In genomic region chr2:128425731-128426620, GRCh38 we compare ENCODE assay signal across 13 cellular contexts.
DNase-seq lines count a peak whose midpoint lies in the region; ATAC-seq and TF ChIP-seq lines count a peak whose summit lies in the region.
"Had no signal": no experiment of that assay in that cellular context is flagged by ENCODE, and none has a peak within 500 bp of the region (broad histone marks: within the 10 kb centered on the region; RNA-seq: fewer than 3 reads in every experiment).

No MANE protein-coding gene starts in this region.

- H2AFZ ChIP-seq in trophoblast cell (ENCODE audit: insufficient read depth, low read length, poor library complexity) = no peak overlapping the region

- H3K36me3 ChIP-seq in MG63 (no peaks in the 10 kb centered on the region), endodermal cell (ENCODE audit: control insufficient read depth, insufficient read depth, low read length) (no peaks in the 10 kb centered on the region), trophoblast cell (ENCODE audit: control insufficient read depth in 1 of 2, insufficient read depth in 2 of 2, low read length in 2 of 2) (no peaks in the 10 kb centered on the region)
- H3K36me3 ChIP-seq: tibial artery had no signal

- H3K23ac ChIP-seq in trophoblast cell (ENCODE audit: low read length) = peak overlapping the region; percentile 31

- no peak overlapping the region for H2AK5ac ChIP-seq in trophoblast cell (ENCODE audit: low read length)

- H3K4ac ChIP-seq in trophoblast cell (ENCODE audit: low read depth, low read length) = no peak overlapping the region

- peaks cover 12% of the 10 kb centered on the region for H3K4me1 ChIP-seq in endodermal cell (ENCODE audit: control insufficient read depth, insufficient read depth, low read length)
- H3K4me1 ChIP-seq in trophoblast cell (ENCODE audit: control insufficient read depth in 1 of 2, insufficient read depth in 2 of 2, low read length in 2 of 2) = no peaks in the 10 kb centered on the region
- H3K4me1 ChIP-seq: psoas muscle had no signal

- no peak overlapping the region for H4K12ac ChIP-seq in trophoblast cell (ENCODE audit: low read depth, low read length)

- H3K27me3 Mint-ChIP-seq in endodermal cell (ENCODE audit: insufficient read depth) = peaks cover 8% of the 10 kb centered on the region

- H3K27ac Mint-ChIP-seq in endodermal cell = peak overlapping the region; percentile 76
- H3K27ac Mint-ChIP-seq: activated naive CD4-positive, alpha-beta T cell treated with anti-CD3 and anti-CD28 coated beads, Interleukin-2, amount 50 U/mL, for 72 hours; WTC11 had no signal

- H3K27ac ChIP-seq in endodermal cell (ENCODE audit: low read depth, low read length) = no peak overlapping the region
- no peak overlapping the region for H3K27ac ChIP-seq in trophoblast cell (ENCODE audit: low read depth, low read length)
- H3K27ac ChIP-seq: psoas muscle, tibial artery had no signal

- H3K9me3 ChIP-seq in MG63 (peaks cover 7% of the 10 kb centered on the region), endodermal cell (ENCODE audit: control insufficient read depth, low read length) (peaks cover 34% of the 10 kb centered on the region), trophoblast cell (ENCODE audit: insufficient read depth, low read depth, low read length) (peaks cover 12% of the 10 kb centered on the region)

- H3K27me3 ChIP-seq in MG63 (no peaks in the 10 kb centered on the region), endodermal cell (ENCODE audit: control insufficient read depth, insufficient read depth, low read length, poor library complexity, severe bottlenecking) (no peaks in the 10 kb centered on the region), trophoblast cell (ENCODE audit: insufficient read depth, low read length) (no peaks in the 10 kb centered on the region)
- H3K27me3 ChIP-seq: tibial artery had no signal

- H4K8ac ChIP-seq in trophoblast cell (ENCODE audit: low read depth, low read length) = no peak overlapping the region

- H3K9ac ChIP-seq in endodermal cell (ENCODE audit: extremely low read depth, low read length, poor library complexity, severe bottlenecking) (no peak overlapping the region), trophoblast cell (ENCODE audit: low read length) (no peak overlapping the region)

- H2BK5ac ChIP-seq in trophoblast cell (ENCODE audit: low read depth, low read length, poor library complexity) = no peak overlapping the region

- H3K4me1 Mint-ChIP-seq in endodermal cell = peaks cover 34% of the 10 kb centered on the region
- H3K4me1 Mint-ChIP-seq: CD8-positive, alpha-beta memory T cell had no signal

- peaks cover 6% of the 10 kb centered on the region for H3K36me3 Mint-ChIP-seq in endodermal cell (ENCODE audit: low read depth)
- H3K36me3 Mint-ChIP-seq: activated naive CD4-positive, alpha-beta T cell treated with anti-CD3 and anti-CD28 coated beads, Interleukin-2, amount 50 U/mL, for 72 hours had no signal

- peaks cover 36% of the 10 kb centered on the region for H3K9me3 Mint-ChIP-seq in endodermal cell

- WGBS in endodermal cell (ENCODE audit: insufficient coverage in 1 of 2, insufficient read length in 1 of 2), 2 experiments = 95 to 97% methylated on average over 5 to 15 of the region's 15 CpGs
- WGBS in trophoblast cell (ENCODE audit: extremely low coverage, insufficient coverage, insufficient read length) = no CpG with 5 or more reads among the region's 15 CpGs

- peak; percentile 61 for DNase-seq in EH (ENCODE audit: low read depth)
- peak; percentile 31 for DNase-seq in MG63
- DNase-seq in endodermal cell = peak; percentile 72
- DNase-seq in trophoblast cell = peak; percentile 23 to 54
- no peak for DNase-seq in cortex of kidney (lab: John Stamatoyannopoulos, UW)
- DNase-seq in SK-N-DZ (ENCODE audit: low spot score) = no peak
- DNase-seq: CD8-positive, alpha-beta memory T cell; NCI-H1105 had no signal

- no peak for TF ChIP-seq CTCF in endodermal cell (conservative IDR thresholded peaks at IDR 0.05)

- no peak overlapping the region for H3K14ac ChIP-seq in trophoblast cell (ENCODE audit: low read length)

- H3K18ac ChIP-seq in trophoblast cell (ENCODE audit: low read length) = no peak overlapping the region

- no peak overlapping the region for H4K91ac ChIP-seq in trophoblast cell (ENCODE audit: low read depth, low read length)

- H3K79me1 ChIP-seq in trophoblast cell (ENCODE audit: low read length) = no peaks in the 10 kb centered on the region

- no peaks in the 10 kb centered on the region for H3K79me2 ChIP-seq in trophoblast cell (ENCODE audit: control insufficient read depth, insufficient read depth, low read length, poor library complexity)

- H3K4me3 Mint-ChIP-seq in endodermal cell = no peak overlapping the region
- H3K4me3 Mint-ChIP-seq: CD8-positive, alpha-beta memory T cell; WTC11 had no signal

- ATAC-seq in GM19035 (IDR thresholded peaks at IDR 0.05; ENCODE audit: unreplicated experiment) = no peak
- ATAC-seq: activated naive CD4-positive, alpha-beta T cell treated with anti-CD3 and anti-CD28 coated beads, Interleukin-2, amount 50 U/mL, for 72 hours; psoas muscle; WTC11 had no signal

- H3K4me3 ChIP-seq in MG63 = no peak overlapping the region
- H3K4me3 ChIP-seq in endodermal cell (ENCODE audit: low read length) = no peak overlapping the region
- H3K4me3 ChIP-seq in trophoblast cell (ENCODE audit: low read depth, low read length) = no peak overlapping the region
- H3K4me3 ChIP-seq: psoas muscle, tibial artery had no signal

- no peak overlapping the region for H3K4me2 ChIP-seq in trophoblast cell (ENCODE audit: low read length)

- H2BK120ac ChIP-seq in trophoblast cell (ENCODE audit: insufficient read depth, low read length, poor library complexity) = no peak overlapping the region

- no peak overlapping the region for H2BK12ac ChIP-seq in trophoblast cell (ENCODE audit: low read length)

Comparison
In these comparisons a context has a peak if more than half of its experiments do, and no peak if none do; other contexts are left out.
1. DNase-seq: peak in EH (single experiment), MG63 (single experiment), endodermal cell (single experiment) and trophoblast cell (2 of 2); none in cortex of kidney (single experiment) and SK-N-DZ (single experiment).